In the genomic region with DNA sequence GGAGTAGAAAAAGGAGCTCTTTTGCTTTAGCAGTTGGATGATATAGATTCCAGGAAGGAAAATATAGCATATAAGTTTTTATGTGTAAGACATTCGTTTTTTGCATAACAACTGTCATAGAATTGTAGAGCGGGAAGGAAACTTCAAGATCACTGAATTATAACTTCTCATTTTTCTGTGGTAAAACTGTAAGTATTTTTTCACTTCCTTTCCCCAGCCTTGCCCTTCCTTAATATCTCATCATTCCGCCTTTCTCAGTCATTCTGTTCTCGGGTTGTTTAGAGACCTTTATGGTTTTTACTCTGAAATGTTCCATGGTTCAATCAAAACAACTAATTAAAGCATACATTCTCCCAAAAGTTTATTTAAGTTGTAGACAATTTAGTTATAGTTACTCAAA, we compare ENCODE assay signal across 9 cellular contexts. TPM values are rescaled to one million over a fixed set of nuclear protein-coding genes. Genes with fewer than 3 reads are reported as not detected.
DNase-seq lines count a peak whose midpoint lies in the region; ATAC-seq and TF ChIP-seq lines count a peak whose summit lies in the region.
"Had no signal": no experiment of that assay in that cellular context is flagged by ENCODE, and none has a peak within 500 bp of the region (broad histone marks: within the 10 kb centered on the region; RNA-seq: fewer than 3 reads in every experiment).

No MANE protein-coding gene starts in this region.

- TF ChIP-seq CTCF in DOHH2 (IDR thresholded peaks at IDR 0.05; ENCODE audit: low read depth, low read length, poor library complexity, severe bottlenecking): no peak
- TF ChIP-seq CTCF in Loucy (conservative IDR thresholded peaks at IDR 0.05; ENCODE audit: low read length): no peak
- TF ChIP-seq CTCF in ascending aorta (IDR thresholded peaks at IDR 0.05): no peak
- TF ChIP-seq CTCF in osteoblast (IDR thresholded peaks at IDR 0.05; ENCODE audit: extremely low read depth, low read depth, low read length): no peak

- H3K4me3 ChIP-seq in DOHH2 (ENCODE audit: low read length) (peak overlapping the region; percentile 80), Loucy (ENCODE audit: low read length, poor library complexity, severe bottlenecking) (peak overlapping the region; percentile 92), ascending aorta (peak overlapping the region; percentile 82 to 87), osteoblast (ENCODE audit: insufficient read depth, low read length) (no peak overlapping the region)

- H3K79me2 ChIP-seq in DOHH2 (ENCODE audit: control insufficient read depth, low read length): peaks cover 97% of the 10 kb centered on the region
- peaks cover 77% of the 10 kb centered on the region for H3K79me2 ChIP-seq in Loucy (ENCODE audit: insufficient read depth, low read length)
- H3K79me2 ChIP-seq in osteoblast (ENCODE audit: insufficient read depth, low read length): peaks cover 24% of the 10 kb centered on the region

- peak overlapping the region; percentile 90 for H3K9ac ChIP-seq in Loucy (ENCODE audit: low read depth, low read length, poor library complexity, severe bottlenecking)

- H3K27ac ChIP-seq in DOHH2 (ENCODE audit: low read depth, low read length) (peak overlapping the region; percentile 81), ascending aorta (no peak overlapping the region), osteoblast (ENCODE audit: low read depth, low read length) (no peak overlapping the region)

- H3F3A ChIP-seq in DOHH2 (ENCODE audit: control insufficient read depth, insufficient read depth) (no peaks in the 10 kb centered on the region), Loucy (ENCODE audit: low read depth) (no peaks in the 10 kb centered on the region)

- H3K4me1 ChIP-seq in DOHH2 (ENCODE audit: control insufficient read depth, low read length): peaks cover 52% of the 10 kb centered on the region
- H3K4me1 ChIP-seq in Loucy (ENCODE audit: insufficient read depth, low read length, poor library complexity, severe bottlenecking): peaks cover 61% of the 10 kb centered on the region
- H3K4me1 ChIP-seq in ascending aorta: peaks cover 0 to 18% of the 10 kb centered on the region in 2 donors
- H3K4me1 ChIP-seq in osteoblast (ENCODE audit: insufficient read depth, low read length): peaks cover 8% of the 10 kb centered on the region

- H3K9me3 ChIP-seq in DOHH2 (ENCODE audit: control insufficient read depth, insufficient read depth, low read length) (no peaks in the 10 kb centered on the region), Loucy (ENCODE audit: insufficient read depth, low read depth, low read length) (no peaks in the 10 kb centered on the region), ascending aorta (no peaks in the 10 kb centered on the region), osteoblast (ENCODE audit: low read depth, low read length) (no peaks in the 10 kb centered on the region)
- H3K9me3 ChIP-seq: thyroid gland had no signal

- DNase-seq in ascending aorta (ENCODE audit: low spot score in 2 of 2): no peak
- no peak for DNase-seq in osteoblast (ENCODE audit: insufficient read length, low spot score, missing footprints)
- no peak for DNase-seq in NCI-H128 (lab: John Stamatoyannopoulos, UW; ENCODE audit: unreplicated experiment)
- no peak for DNase-seq in activated CD8-positive, alpha-beta memory T cell treated with anti-CD3 and anti-CD28 coated beads, Interleukin-2, amount 50 U/mL, for 4 hours
- no peak for DNase-seq in activated gamma-delta T cell treated with Interleukin-2 at 50 U/mL for 16 hours
- DNase-seq: thyroid gland had no signal

- no peaks in the 10 kb centered on the region for H3K9me2 ChIP-seq in DOHH2 (replicated peaks; ENCODE audit: control insufficient read depth, low read length)
- no peaks in the 10 kb centered on the region for H3K9me2 ChIP-seq in Loucy (replicated peaks; ENCODE audit: low read depth, low read length)

- H2AFZ ChIP-seq in Loucy (ENCODE audit: low read length): peak overlapping the region; percentile 79; the same call in 1 of the 2 replicates
- H2AFZ ChIP-seq in osteoblast (ENCODE audit: low read length): no peak overlapping the region

- intact Hi-C loops in ascending aorta (cut with DNase I): loop anchor here (10.0 kb wide), 2 partner anchors 1091 to 1741 kb away; a partner anchor contains a TSS

- H3K4me2 ChIP-seq in DOHH2 (ENCODE audit: low read length) (peak overlapping the region; percentile 58), Loucy (ENCODE audit: low read depth, low read length, poor library complexity, severe bottlenecking) (peak overlapping the region; percentile 92), osteoblast (ENCODE audit: insufficient read depth, low read length) (peak overlapping the region; percentile 90)

- H4K20me1 ChIP-seq in DOHH2 (ENCODE audit: control insufficient read depth, insufficient read depth, low read depth, low read length): no peaks in the 10 kb centered on the region
- peaks cover 17% of the 10 kb centered on the region for H4K20me1 ChIP-seq in Loucy (ENCODE audit: insufficient read depth, low read length, poor library complexity, severe bottlenecking)
- H4K20me1 ChIP-seq in osteoblast (ENCODE audit: insufficient read depth, low read length): no peaks in the 10 kb centered on the region

- no peaks in the 10 kb centered on the region for H3K27me3 ChIP-seq in DOHH2 (ENCODE audit: control insufficient read depth, low read length)
- H3K27me3 ChIP-seq in Loucy (ENCODE audit: insufficient read depth, low read length, poor library complexity, severe bottlenecking): no peaks in the 10 kb centered on the region
- H3K27me3 ChIP-seq in ascending aorta: no peaks in the 10 kb centered on the region
- peaks cover 3% of the 10 kb centered on the region for H3K27me3 ChIP-seq in osteoblast (ENCODE audit: insufficient read depth, low read length)
- H3K27me3 ChIP-seq: thyroid gland had no signal

- ATAC-seq in GM19324 (IDR thresholded peaks at IDR 0.05; ENCODE audit: low FRiP score, unreplicated experiment): no peak

- H3K36me3 ChIP-seq in DOHH2 (ENCODE audit: control insufficient read depth, low read length) (peaks cover 81% of the 10 kb centered on the region), Loucy (ENCODE audit: insufficient read depth, low read length) (no peaks in the 10 kb centered on the region), ascending aorta (peaks cover 0 to 4% of the 10 kb centered on the region in 2 donors), osteoblast (ENCODE audit: insufficient read depth, low read length) (peaks cover 13% of the 10 kb centered on the region)
- H3K36me3 ChIP-seq: thyroid gland had no signal

RNA-seq across cellular contexts. Expression of a gene that starts 1.1 kb away (rescaled TPM):
- total RNA-seq in ascending aorta (2.4 TPM), osteoblast (1.2 and 1.4 TPM in 2 replicates)

RNA-seq across cellular contexts. Expression of a gene that starts 1.2 kb away (rescaled TPM):
- total RNA-seq in ascending aorta (2.9 TPM), osteoblast (15.9 and 16.2 TPM in 2 replicates)

RNA-seq across cellular contexts. Expression of a gene that starts 58.1 kb away (rescaled TPM):
- total RNA-seq in ascending aorta: not detected
- under 0.01 and 0.29 TPM in 2 replicates for total RNA-seq in osteoblast
